In the genomic region with DNA sequence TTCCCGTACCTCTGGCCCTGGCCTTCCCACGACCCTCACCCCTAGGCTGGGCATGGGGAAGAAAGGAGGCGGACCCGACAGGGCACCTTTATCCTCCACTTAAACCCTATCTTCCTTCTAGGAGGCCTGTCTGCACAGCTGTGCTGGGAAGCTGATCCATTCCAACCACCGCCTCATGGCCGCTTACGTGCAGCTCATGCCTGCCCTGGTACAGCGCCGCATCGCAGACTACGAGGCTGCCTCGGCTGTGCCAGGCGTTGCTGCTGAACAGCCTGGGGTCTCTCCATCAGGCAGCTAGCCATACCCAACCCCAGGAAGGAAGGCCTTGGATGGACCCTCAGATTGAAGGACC, we compare ENCODE assay signal across 7 cellular contexts. TPM values are rescaled to one million over a fixed set of nuclear protein-coding genes. Genes with fewer than 3 reads are reported as not detected.
DNase-seq lines count a peak whose midpoint lies in the region; ATAC-seq lines count a peak whose summit lies in the region.

No MANE protein-coding gene starts in this region.

- H3K79me2 ChIP-seq in Karpas-422 (ENCODE audit: low read length), result peaks cover 56% of the 10 kb centered on the region

- H3K36me3 ChIP-seq in Karpas-422 (ENCODE audit: insufficient read depth, low read length) (peaks cover 40% of the 10 kb centered on the region), muscle layer of duodenum (ENCODE audit: control insufficient read depth in 1 of 2, insufficient read depth in 2 of 2, low read length in 2 of 2) (peaks cover 53 to 56% of the 10 kb centered on the region in 2 donors)

- DNase-seq in Karpas-422 (no peak), COLO829 (ENCODE audit: low spot score) (no peak), NCI-H226 (no peak)

- peaks cover 62% of the 10 kb centered on the region for H3K36me3 Mint-ChIP-seq in dendritic cell treated with granulocyte-macrophage colony-stimulating factor and Interleukin-4, amounts not matched to agents 40 ng/mL and 50 ng/mL, for 4 days (ENCODE audit: low read depth)

- H3K4me1 ChIP-seq in Karpas-422 (ENCODE audit: low read length) (peaks cover 21% of the 10 kb centered on the region), muscle layer of duodenum (ENCODE audit: control insufficient read depth in 1 of 2, insufficient read depth in 2 of 2, low read length in 2 of 2) (peaks cover 8 to 30% of the 10 kb centered on the region in 2 donors)

- H2AFZ ChIP-seq in Karpas-422 (ENCODE audit: low read length), result no peak overlapping the region

- H3K27ac ChIP-seq in Karpas-422 (ENCODE audit: low read length) (peak overlapping the region; percentile 68), muscle layer of duodenum (ENCODE audit: low read length) (peak overlapping the region; percentile 96)

- H3K9me3 ChIP-seq in Karpas-422 (ENCODE audit: low read length) (no peaks in the 10 kb centered on the region), muscle layer of duodenum (ENCODE audit: control insufficient read depth in 1 of 2, low read length in 2 of 2) (no peaks in the 10 kb centered on the region)

- H3K4me1 Mint-ChIP-seq in dendritic cell treated with granulocyte-macrophage colony-stimulating factor and Interleukin-4, amounts not matched to agents 40 ng/mL and 50 ng/mL, for 4 days (ENCODE audit: low read depth), result peaks cover 38% of the 10 kb centered on the region

- no peaks in the 10 kb centered on the region for H3K27me3 Mint-ChIP-seq in dendritic cell treated with granulocyte-macrophage colony-stimulating factor and Interleukin-4, amounts not matched to agents 40 ng/mL and 50 ng/mL, for 4 days

- no peaks in the 10 kb centered on the region for H3K27me3 ChIP-seq in Karpas-422 (ENCODE audit: low read length)
- no peaks in the 10 kb centered on the region for H3K27me3 ChIP-seq in muscle layer of duodenum (ENCODE audit: low read depth, low read length)

- no peaks in the 10 kb centered on the region for H3K9me2 ChIP-seq in Karpas-422 (replicated peaks; ENCODE audit: insufficient read depth, low read length)

- H3K9me3 Mint-ChIP-seq in dendritic cell treated with granulocyte-macrophage colony-stimulating factor and Interleukin-4, amounts not matched to agents 40 ng/mL and 50 ng/mL, for 4 days, result no peaks in the 10 kb centered on the region

- H3K4me3 Mint-ChIP-seq in dendritic cell treated with granulocyte-macrophage colony-stimulating factor and Interleukin-4, amounts not matched to agents 40 ng/mL and 50 ng/mL, for 4 days, result peak overlapping the region; percentile 95

- H3K4me3 ChIP-seq in Karpas-422 (ENCODE audit: low read length) (peak overlapping the region; percentile 92), muscle layer of duodenum (ENCODE audit: low read depth in 1 of 2, low read length in 2 of 2) (peak overlapping the region; percentile 78 to 93)

- H3K27ac Mint-ChIP-seq in dendritic cell treated with granulocyte-macrophage colony-stimulating factor and Interleukin-4, amounts not matched to agents 40 ng/mL and 50 ng/mL, for 4 days, result peak overlapping the region; percentile 96

- ATAC-seq in GM19035 (IDR thresholded peaks at IDR 0.05; ENCODE audit: unreplicated experiment), result peak; percentile 4
- ATAC-seq in HG03108 (IDR thresholded peaks at IDR 0.05; ENCODE audit: unreplicated experiment), result no peak

- intact Hi-C loops in dendritic cell treated with granulocyte-macrophage colony-stimulating factor and Interleukin-4, amounts not matched to agents 40 ng/mL and 50 ng/mL, for 4 days (cut with micrococcal nuclease), result loop anchor here (1.0 to 5.0 kb wide), 5 partner anchors 91 to 247 kb away; a partner anchor contains a TSS

- H3K4me2 ChIP-seq in Karpas-422 (ENCODE audit: low read depth, low read length, poor library complexity, severe bottlenecking), result peak overlapping the region; percentile 88

- H4K20me1 ChIP-seq in Karpas-422 (ENCODE audit: insufficient read depth, low read depth, low read length), result peaks cover 15% of the 10 kb centered on the region

- peak overlapping the region; percentile 97 for H3K9ac ChIP-seq in Karpas-422 (ENCODE audit: low read length)

RNA-seq across cellular contexts. Expression of a gene that starts 0.6 kb away (rescaled TPM):
- total RNA-seq in Karpas-422 (2014; rRNA removed; shearing (Covaris generic); ENCODE audit: low replicate concordance), result 36.3 and 57.2 TPM in 2 replicates

RNA-seq across cellular contexts. Expression of a gene that starts 0.8 kb away (rescaled TPM):
- total RNA-seq in Karpas-422 (2014; rRNA removed; shearing (Covaris generic); ENCODE audit: low replicate concordance), result 36.3 and 49.7 TPM in 2 replicates

RNA-seq across cellular contexts. Expression of a gene that starts 8.2 kb away (rescaled TPM):
- total RNA-seq in Karpas-422 (2014; rRNA removed; shearing (Covaris generic); ENCODE audit: low replicate concordance), result 13.3 and 20.4 TPM in 2 replicates

RNA-seq across cellular contexts. Expression of a gene that starts 15.2 kb away (rescaled TPM):
- 40.3 and 53.5 TPM in 2 replicates for total RNA-seq in Karpas-422 (2014; rRNA removed; shearing (Covaris generic); ENCODE audit: low replicate concordance)

RNA-seq across cellular contexts. Expression of a gene that starts 41.1 kb away (rescaled TPM):
- total RNA-seq in Karpas-422 (2014; rRNA removed; shearing (Covaris generic); ENCODE audit: low replicate concordance), result 0.22 TPM in 1 of 2 replicates, not detected in the other
